1 cellular context compared by ENCODE assay signal in genomic region chr10:34320265-34320664, GRCh38.
A peak's percentile ranks its signal among the peaks of the same experiment; 100 is the strongest.
TF ChIP-seq lines count a peak whose summit lies in the region.

No MANE protein-coding gene starts in this region.

TF ChIP-seq in HEK293, 187 proteins besides CTCF, POLR2A, EP300 and RAD21 (continued from another document):
- TF ChIP-seq PRDM10 (tag by site-specific recombination; IDR thresholded peaks at IDR 0.05) = peak; percentile 47
- TF ChIP-seq SP7 (tag by site-specific recombination; IDR thresholded peaks at IDR 0.05) = peak; percentile 84
- TF ChIP-seq BCL11B (tag by site-specific recombination; IDR thresholded peaks at IDR 0.05; ENCODE audit: low read depth) = peak; percentile 88
- TF ChIP-seq KLF8 (tag by site-specific recombination; IDR thresholded peaks at IDR 0.05) = peak; percentile 62
- 0 out of 2 replicates have a peak, but pooled peaks have one; percentile 24 for TF ChIP-seq ZBTB6 (tag by site-specific recombination; IDR thresholded peaks at IDR 0.05)
- TF ChIP-seq SP3 (tag by site-specific recombination; IDR thresholded peaks at IDR 0.05) = no peak
- TF ChIP-seq ZNF292 (tag by site-specific recombination; IDR thresholded peaks at IDR 0.05; ENCODE audit: borderline replicate concordance, low read depth) = no peak
- TF ChIP-seq FEZF1 (tag by site-specific recombination; IDR thresholded peaks at IDR 0.05) = peak; percentile 91
- no peak for TF ChIP-seq ZBTB49 (tag by site-specific recombination; IDR thresholded peaks at IDR 0.05; ENCODE audit: low read depth)
- peak; percentile 13; the same call in 1 of the 2 replicates for TF ChIP-seq ZNF184 (tag by site-specific recombination; IDR thresholded peaks at IDR 0.05)
- TF ChIP-seq KLF10 (tag by site-specific recombination; IDR thresholded peaks at IDR 0.05) = peak; percentile 65
- TF ChIP-seq ZNF398 (tag by site-specific recombination; IDR thresholded peaks at IDR 0.05) = no peak
- TF ChIP-seq PATZ1 (tag by site-specific recombination; IDR thresholded peaks at IDR 0.05) = peak; percentile 41; the same call in 1 of the 2 replicates
- no peak for TF ChIP-seq ZNF555 (tag by site-specific recombination; conservative IDR thresholded peaks at IDR 0.05)
- 0 out of 2 replicates have a peak, but pooled peaks have one; percentile 73 for TF ChIP-seq ZSCAN23 (tag by site-specific recombination; IDR thresholded peaks at IDR 0.05)
- 0 out of 2 replicates have a peak, but pooled peaks have one; percentile 19 for TF ChIP-seq KLF7 (tag by site-specific recombination; IDR thresholded peaks at IDR 0.05; ENCODE audit: borderline replicate concordance)
- TF ChIP-seq INSM2 (tag by site-specific recombination; IDR thresholded peaks at IDR 0.05) = peak; percentile 95
- peak; percentile 64; the same call in 1 of the 2 replicates for TF ChIP-seq MYNN (tag by site-specific recombination; IDR thresholded peaks at IDR 0.05; ENCODE audit: borderline replicate concordance)
- TF ChIP-seq ZNF704 (tag by site-specific recombination; IDR thresholded peaks at IDR 0.05) = no peak
- TF ChIP-seq SP2 (tag by site-specific recombination; IDR thresholded peaks at IDR 0.05) = peak; percentile 38
- TF ChIP-seq ZNF148 (tag by site-specific recombination; IDR thresholded peaks at IDR 0.05; ENCODE audit: borderline replicate concordance) = no peak
- TF ChIP-seq IKZF3 (tag by site-specific recombination; IDR thresholded peaks at IDR 0.05) = peak; percentile 91
- no peak for TF ChIP-seq ZNF239 (tag by site-specific recombination; IDR thresholded peaks at IDR 0.05)
- TF ChIP-seq ZNF394 (tag by site-specific recombination; IDR thresholded peaks at IDR 0.05; ENCODE audit: borderline replicate concordance) = peak; percentile 58; the same call in 1 of the 2 replicates
